1 cellular context compared by ENCODE assay signal in genomic region chr11:10050561-10050960, GRCh38.
TF ChIP-seq lines count a peak whose summit lies in the region.

No MANE protein-coding gene starts in this region.

TF ChIP-seq in HepG2, 621 proteins besides CTCF, POLR2A, EP300 and RAD21 (continued from another document and continues in another):
- TF ChIP-seq, protein P1, sequence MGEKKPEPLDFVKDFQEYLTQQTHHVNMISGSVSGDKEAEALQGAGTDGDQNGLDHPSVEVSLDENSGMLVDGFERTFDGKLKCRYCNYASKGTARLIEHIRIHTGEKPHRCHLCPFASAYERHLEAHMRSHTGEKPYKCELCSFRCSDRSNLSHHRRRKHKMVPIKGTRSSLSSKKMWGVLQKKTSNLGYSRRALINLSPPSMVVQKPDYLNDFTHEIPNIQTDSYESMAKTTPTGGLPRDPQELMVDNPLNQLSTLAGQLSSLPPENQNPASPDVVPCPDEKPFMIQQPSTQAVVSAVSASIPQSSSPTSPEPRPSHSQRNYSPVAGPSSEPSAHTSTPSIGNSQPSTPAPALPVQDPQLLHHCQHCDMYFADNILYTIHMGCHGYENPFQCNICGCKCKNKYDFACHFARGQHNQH (CRISPR knock-in tag; IDR thresholded peaks at IDR 0.05), result peak; percentile 29; the same call in 1 of the 2 replicates
- peak; percentile 97 for TF ChIP-seq ARID5B (CRISPR knock-in tag; IDR thresholded peaks at IDR 0.05)
- TF ChIP-seq TOE1 (CRISPR knock-in tag; IDR thresholded peaks at IDR 0.05), result no peak
- TF ChIP-seq ZNF207 (IDR thresholded peaks at IDR 0.05; ENCODE audit: borderline replicate concordance), result no peak
- peak; percentile 52; the same call in 1 of the 2 replicates for TF ChIP-seq ZNF589 (CRISPR knock-in tag; conservative IDR thresholded peaks at IDR 0.05)
- no peak for TF ChIP-seq MXD4 (CRISPR knock-in tag; IDR thresholded peaks at IDR 0.05)
- TF ChIP-seq ZFP37 (CRISPR knock-in tag; IDR thresholded peaks at IDR 0.05; ENCODE audit: borderline replicate concordance), result no peak
- no peak for TF ChIP-seq ZNF777 (CRISPR knock-in tag; IDR thresholded peaks at IDR 0.05)
- TF ChIP-seq PLRG1 (conservative IDR thresholded peaks at IDR 0.05), result no peak
- no peak for TF ChIP-seq STAT5B (CRISPR knock-in tag; IDR thresholded peaks at IDR 0.05)
- TF ChIP-seq ZSCAN25 (CRISPR knock-in tag; IDR thresholded peaks at IDR 0.05), result no peak
- TF ChIP-seq, protein P2, sequence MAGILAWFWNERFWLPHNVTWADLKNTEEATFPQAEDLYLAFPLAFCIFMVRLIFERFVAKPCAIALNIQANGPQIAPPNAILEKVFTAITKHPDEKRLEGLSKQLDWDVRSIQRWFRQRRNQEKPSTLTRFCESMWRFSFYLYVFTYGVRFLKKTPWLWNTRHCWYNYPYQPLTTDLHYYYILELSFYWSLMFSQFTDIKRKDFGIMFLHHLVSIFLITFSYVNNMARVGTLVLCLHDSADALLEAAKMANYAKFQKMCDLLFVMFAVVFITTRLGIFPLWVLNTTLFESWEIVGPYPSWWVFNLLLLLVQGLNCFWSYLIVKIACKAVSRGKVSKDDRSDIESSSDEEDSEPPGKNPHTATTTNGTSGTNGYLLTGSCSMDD (CRISPR knock-in tag; IDR thresholded peaks at IDR 0.05), result no peak
- peak; percentile 35; the same call in 1 of the 2 replicates for TF ChIP-seq SMARCE1 (IDR thresholded peaks at IDR 0.05; ENCODE audit: borderline replicate concordance)
- TF ChIP-seq FOXK2 (IDR thresholded peaks at IDR 0.05), result peak; percentile 52; the same call in 1 of the 2 replicates
- no peak for TF ChIP-seq ZNF569 (CRISPR knock-in tag; IDR thresholded peaks at IDR 0.05; ENCODE audit: borderline replicate concordance)
- TF ChIP-seq NFIC (IDR thresholded peaks at IDR 0.05; ENCODE audit: low read length), result peak; percentile 76
- TF ChIP-seq RBFOX2 (IDR thresholded peaks at IDR 0.05; ENCODE audit: low read depth, low read length), result no peak
- TF ChIP-seq GATAD1 (CRISPR knock-in tag; IDR thresholded peaks at IDR 0.05), result 0 out of 2 replicates have a peak, but pooled peaks have one; percentile 26
- peak; percentile 82; the same call in 1 of the 2 replicates for TF ChIP-seq GATA4 (IDR thresholded peaks at IDR 0.05; ENCODE audit: borderline replicate concordance, low read depth)
- no peak for TF ChIP-seq MXD1 (CRISPR knock-in tag; IDR thresholded peaks at IDR 0.05)
- TF ChIP-seq ELF4 (CRISPR knock-in tag; IDR thresholded peaks at IDR 0.05; ENCODE audit: borderline replicate concordance), result no peak
- no peak for TF ChIP-seq TSC22D2 (CRISPR knock-in tag; IDR thresholded peaks at IDR 0.05; ENCODE audit: borderline replicate concordance)
- TF ChIP-seq ZBTB1 (CRISPR knock-in tag; IDR thresholded peaks at IDR 0.05; ENCODE audit: borderline replicate concordance), result no peak
- peak; percentile 49; the same call in 1 of the 2 replicates for TF ChIP-seq MAX (IDR thresholded peaks at IDR 0.05)
- no peak for TF ChIP-seq ZMYM3 (CRISPR knock-in tag; IDR thresholded peaks at IDR 0.05)
- TF ChIP-seq NCOR1 (IDR thresholded peaks at IDR 0.05; ENCODE audit: borderline replicate concordance, low read length), result 0 out of 2 replicates have a peak, but pooled peaks have one; percentile 35
- peak; percentile 97 for TF ChIP-seq GATAD2A (CRISPR knock-in tag; IDR thresholded peaks at IDR 0.05)
- 0 out of 2 replicates have a peak, but pooled peaks have one; percentile 44 for TF ChIP-seq ZFP36L1 (CRISPR knock-in tag; IDR thresholded peaks at IDR 0.05)
- peak; percentile 81 for TF ChIP-seq MED1 (CRISPR knock-in tag; IDR thresholded peaks at IDR 0.05)
- TF ChIP-seq ZGPAT (CRISPR knock-in tag; IDR thresholded peaks at IDR 0.05), result peak; percentile 80
- no peak for TF ChIP-seq MAFK (conservative IDR thresholded peaks at IDR 0.05 in 1 of 2, IDR thresholded peaks at IDR 0.05 in 1 of 2; ENCODE audit: low read length in 2 of 2)
- TF ChIP-seq, protein P3, sequence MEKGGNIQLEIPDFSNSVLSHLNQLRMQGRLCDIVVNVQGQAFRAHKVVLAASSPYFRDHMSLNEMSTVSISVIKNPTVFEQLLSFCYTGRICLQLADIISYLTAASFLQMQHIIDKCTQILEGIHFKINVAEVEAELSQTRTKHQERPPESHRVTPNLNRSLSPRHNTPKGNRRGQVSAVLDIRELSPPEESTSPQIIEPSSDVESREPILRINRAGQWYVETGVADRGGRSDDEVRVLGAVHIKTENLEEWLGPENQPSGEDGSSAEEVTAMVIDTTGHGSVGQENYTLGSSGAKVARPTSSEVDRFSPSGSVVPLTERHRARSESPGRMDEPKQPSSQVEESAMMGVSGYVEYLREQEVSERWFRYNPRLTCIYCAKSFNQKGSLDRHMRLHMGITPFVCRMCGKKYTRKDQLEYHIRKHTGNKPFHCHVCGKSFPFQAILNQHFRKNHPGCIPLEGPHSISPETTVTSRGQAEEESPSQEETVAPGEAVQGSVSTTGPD (CRISPR knock-in tag; IDR thresholded peaks at IDR 0.05), result no peak
- no peak for TF ChIP-seq DNMT3B (CRISPR knock-in tag; conservative IDR thresholded peaks at IDR 0.05)
- no peak for TF ChIP-seq KAT2B (IDR thresholded peaks at IDR 0.05; ENCODE audit: borderline replicate concordance, low read depth, low read length)
- peak; percentile 35; the same call in 1 of the 2 replicates for TF ChIP-seq YEATS2 (CRISPR knock-in tag; IDR thresholded peaks at IDR 0.05; ENCODE audit: borderline replicate concordance)
- TF ChIP-seq RXRB (CRISPR knock-in tag; IDR thresholded peaks at IDR 0.05; ENCODE audit: borderline replicate concordance), result peak; percentile 95
- TF ChIP-seq NFE2L2 (IDR thresholded peaks at IDR 0.05; ENCODE audit: low read length), result no peak
- TF ChIP-seq ZNF674 (CRISPR knock-in tag; IDR thresholded peaks at IDR 0.05; ENCODE audit: low read depth), result no peak
- TF ChIP-seq, protein P4, sequence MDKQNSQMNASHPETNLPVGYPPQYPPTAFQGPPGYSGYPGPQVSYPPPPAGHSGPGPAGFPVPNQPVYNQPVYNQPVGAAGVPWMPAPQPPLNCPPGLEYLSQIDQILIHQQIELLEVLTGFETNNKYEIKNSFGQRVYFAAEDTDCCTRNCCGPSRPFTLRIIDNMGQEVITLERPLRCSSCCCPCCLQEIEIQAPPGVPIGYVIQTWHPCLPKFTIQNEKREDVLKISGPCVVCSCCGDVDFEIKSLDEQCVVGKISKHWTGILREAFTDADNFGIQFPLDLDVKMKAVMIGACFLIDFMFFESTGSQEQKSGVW (CRISPR knock-in tag; IDR thresholded peaks at IDR 0.05; ENCODE audit: borderline replicate concordance), result no peak
- TF ChIP-seq MEIS2 (CRISPR knock-in tag; IDR thresholded peaks at IDR 0.05), result peak; percentile 30; the same call in 1 of the 2 replicates
- no peak for TF ChIP-seq TMF1 (CRISPR knock-in tag; IDR thresholded peaks at IDR 0.05; ENCODE audit: low read depth)
- peak; percentile 78 for TF ChIP-seq HMG20B (CRISPR knock-in tag; conservative IDR thresholded peaks at IDR 0.05)
- peak; percentile 79 for TF ChIP-seq RARA (CRISPR knock-in tag; IDR thresholded peaks at IDR 0.05)
- TF ChIP-seq ZNF75D (CRISPR knock-in tag; IDR thresholded peaks at IDR 0.05; ENCODE audit: borderline replicate concordance), result no peak
- TF ChIP-seq TBP (CRISPR knock-in tag; IDR thresholded peaks at IDR 0.05), result no peak
- TF ChIP-seq, protein P5, sequence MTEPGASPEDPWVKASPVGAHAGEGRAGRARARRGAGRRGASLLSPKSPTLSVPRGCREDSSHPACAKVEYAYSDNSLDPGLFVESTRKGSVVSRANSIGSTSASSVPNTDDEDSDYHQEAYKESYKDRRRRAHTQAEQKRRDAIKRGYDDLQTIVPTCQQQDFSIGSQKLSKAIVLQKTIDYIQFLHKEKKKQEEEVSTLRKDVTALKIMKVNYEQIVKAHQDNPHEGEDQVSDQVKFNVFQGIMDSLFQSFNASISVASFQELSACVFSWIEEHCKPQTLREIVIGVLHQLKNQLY (CRISPR knock-in tag; IDR thresholded peaks at IDR 0.05), result peak; percentile 35; the same call in 1 of the 2 replicates
- TF ChIP-seq ZNF567 (CRISPR knock-in tag; IDR thresholded peaks at IDR 0.05; ENCODE audit: borderline replicate concordance), result no peak
- TF ChIP-seq, protein P6, sequence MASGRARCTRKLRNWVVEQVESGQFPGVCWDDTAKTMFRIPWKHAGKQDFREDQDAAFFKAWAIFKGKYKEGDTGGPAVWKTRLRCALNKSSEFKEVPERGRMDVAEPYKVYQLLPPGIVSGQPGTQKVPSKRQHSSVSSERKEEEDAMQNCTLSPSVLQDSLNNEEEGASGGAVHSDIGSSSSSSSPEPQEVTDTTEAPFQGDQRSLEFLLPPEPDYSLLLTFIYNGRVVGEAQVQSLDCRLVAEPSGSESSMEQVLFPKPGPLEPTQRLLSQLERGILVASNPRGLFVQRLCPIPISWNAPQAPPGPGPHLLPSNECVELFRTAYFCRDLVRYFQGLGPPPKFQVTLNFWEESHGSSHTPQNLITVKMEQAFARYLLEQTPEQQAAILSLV (CRISPR knock-in tag; IDR thresholded peaks at IDR 0.05; ENCODE audit: borderline replicate concordance), result no peak
- peak; percentile 76; the same call in 1 of the 2 replicates for TF ChIP-seq ZNF644 (CRISPR knock-in tag; IDR thresholded peaks at IDR 0.05; ENCODE audit: low read depth)
- no peak for TF ChIP-seq ZNF839 (CRISPR knock-in tag; IDR thresholded peaks at IDR 0.05; ENCODE audit: borderline replicate concordance)
- TF ChIP-seq ATF1 (CRISPR knock-in tag; IDR thresholded peaks at IDR 0.05), result peak; percentile 54; the same call in 1 of the 2 replicates
- TF ChIP-seq KLF16 (CRISPR knock-in tag; IDR thresholded peaks at IDR 0.05), result peak in 1 of 2 experiments; percentile 63; a peak in 1 of 4 replicates
- no peak for TF ChIP-seq ARNT (IDR thresholded peaks at IDR 0.05)
- no peak for TF ChIP-seq E2F1 (CRISPR knock-in tag; IDR thresholded peaks at IDR 0.05)
- 0 out of 2 replicates have a peak, but pooled peaks have one; percentile 51 for TF ChIP-seq NFKBIZ (CRISPR knock-in tag; IDR thresholded peaks at IDR 0.05)
- no peak for TF ChIP-seq FUBP1 (CRISPR knock-in tag; IDR thresholded peaks at IDR 0.05; ENCODE audit: borderline replicate concordance)
- no peak for TF ChIP-seq DMAP1 (CRISPR knock-in tag; IDR thresholded peaks at IDR 0.05)
- no peak for TF ChIP-seq KLF9 (CRISPR knock-in tag; IDR thresholded peaks at IDR 0.05; ENCODE audit: low read depth)
